In the genomic region with DNA sequence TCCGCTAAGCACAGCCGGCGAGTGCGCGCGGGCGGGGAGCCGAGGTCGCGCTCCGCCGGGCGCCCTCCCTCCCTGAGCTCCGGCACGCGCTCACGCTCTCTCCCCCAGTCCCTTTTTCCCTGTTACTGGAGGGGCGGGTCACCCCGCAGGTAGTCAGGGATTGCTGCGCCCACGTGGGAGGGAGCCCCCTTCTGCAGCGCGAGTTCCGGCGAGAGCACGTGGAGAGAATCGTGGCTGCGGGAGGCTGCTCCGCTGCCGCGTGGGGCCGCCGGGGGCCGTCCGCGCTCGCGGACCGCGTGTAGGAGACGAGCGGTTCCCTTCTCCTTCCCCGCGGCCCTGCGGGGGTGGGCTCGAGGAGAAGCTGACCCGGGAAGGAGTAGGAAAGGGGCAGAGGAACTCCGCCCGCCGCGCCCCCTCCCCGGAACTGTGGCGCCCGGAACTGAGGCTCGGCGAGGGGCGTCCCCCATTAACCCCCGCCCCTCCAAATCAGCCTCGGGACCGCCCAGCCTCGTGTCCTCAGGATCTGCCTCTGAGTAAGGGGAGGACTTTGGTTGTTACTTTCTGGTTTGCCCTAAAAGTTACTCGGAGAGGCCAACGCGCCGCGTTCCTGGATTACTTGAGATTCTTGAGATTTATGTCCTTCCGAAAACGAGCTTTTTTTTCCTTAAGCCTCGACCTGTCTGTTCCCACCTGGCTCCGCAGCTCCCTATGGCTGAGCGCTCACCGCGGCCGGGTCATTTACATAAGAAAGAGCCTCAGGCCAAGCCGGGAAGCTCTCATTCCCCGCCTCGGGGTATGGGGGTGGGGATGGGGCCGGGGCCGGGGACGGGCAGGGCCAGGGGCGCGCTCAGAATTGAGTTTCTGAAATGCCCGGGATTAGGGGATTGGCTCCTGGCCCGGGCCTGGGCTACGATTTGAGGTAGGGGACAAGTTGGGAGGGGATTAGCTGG, we compare ENCODE assay signal across 1 cellular context.
TF ChIP-seq lines count a peak whose summit lies in the region.

No MANE protein-coding gene starts in this region.

TF ChIP-seq in K562, 482 proteins besides CTCF, POLR2A, EP300 and RAD21 (continued from another document and continues in another):
- TF ChIP-seq ZFP91 (CRISPR knock-in tag; IDR thresholded peaks at IDR 0.05) = 0 out of 2 replicates have a peak, but pooled peaks have one; percentile 54
- TF ChIP-seq BHLHE40 (IDR thresholded peaks at IDR 0.05; ENCODE audit: low read length) = peak; percentile 26; the same call in 1 of the 2 replicates
- TF ChIP-seq SIRT6 (IDR thresholded peaks at IDR 0.05; ENCODE audit: low read depth, low read length) = no peak
- no peak for TF ChIP-seq RBM34 (IDR thresholded peaks at IDR 0.05; ENCODE audit: borderline replicate concordance, insufficient read depth, low read length)
- TF ChIP-seq ZBTB11 (CRISPR knock-in tag; IDR thresholded peaks at IDR 0.05) = no peak
- peak; percentile 97 for TF ChIP-seq MYC (IDR thresholded peaks at IDR 0.05; ENCODE audit: low read depth, low read length)
- TF ChIP-seq MYC (CRISPR knock-in tag; IDR thresholded peaks at IDR 0.05; ENCODE audit: borderline replicate concordance, low read depth) = peak; percentile 95
- TF ChIP-seq, protein P1, sequence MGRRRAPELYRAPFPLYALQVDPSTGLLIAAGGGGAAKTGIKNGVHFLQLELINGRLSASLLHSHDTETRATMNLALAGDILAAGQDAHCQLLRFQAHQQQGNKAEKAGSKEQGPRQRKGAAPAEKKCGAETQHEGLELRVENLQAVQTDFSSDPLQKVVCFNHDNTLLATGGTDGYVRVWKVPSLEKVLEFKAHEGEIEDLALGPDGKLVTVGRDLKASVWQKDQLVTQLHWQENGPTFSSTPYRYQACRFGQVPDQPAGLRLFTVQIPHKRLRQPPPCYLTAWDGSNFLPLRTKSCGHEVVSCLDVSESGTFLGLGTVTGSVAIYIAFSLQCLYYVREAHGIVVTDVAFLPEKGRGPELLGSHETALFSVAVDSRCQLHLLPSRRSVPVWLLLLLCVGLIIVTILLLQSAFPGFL (CRISPR knock-in tag; IDR thresholded peaks at IDR 0.05) = no peak
- no peak for TF ChIP-seq ATF1 (CRISPR knock-in tag; IDR thresholded peaks at IDR 0.05)
- TF ChIP-seq ATF1 (tag; IDR thresholded peaks at IDR 0.05) = no peak
- TF ChIP-seq MBD1 (CRISPR knock-in tag; IDR thresholded peaks at IDR 0.05) = no peak
- TF ChIP-seq TAF15 (IDR thresholded peaks at IDR 0.05; ENCODE audit: low read depth, low read length) = no peak
- TF ChIP-seq LCOR (CRISPR knock-in tag; IDR thresholded peaks at IDR 0.05) = peak; percentile 19; the same call in 1 of the 2 replicates
- TF ChIP-seq GTF3C2 (IDR thresholded peaks at IDR 0.05; ENCODE audit: borderline replicate concordance, extremely low read depth, insufficient read length) = no peak
- no peak for TF ChIP-seq TCF7 (IDR thresholded peaks at IDR 0.05; ENCODE audit: borderline replicate concordance)
- peak; percentile 20; the same call in 1 of the 2 replicates for TF ChIP-seq CEBPG (CRISPR knock-in tag; IDR thresholded peaks at IDR 0.05)
- TF ChIP-seq CEBPG (tag; conservative IDR thresholded peaks at IDR 0.05 in 1 of 2, IDR thresholded peaks at IDR 0.05 in 1 of 2) = no peak
- TF ChIP-seq CBX1 (IDR thresholded peaks at IDR 0.05; ENCODE audit: low read depth) = no peak
- TF ChIP-seq PRPF4 (IDR thresholded peaks at IDR 0.05; ENCODE audit: insufficient read depth, low read depth, low read length, poor library complexity, severe bottlenecking) = no peak
- TF ChIP-seq GMEB1 (CRISPR knock-in tag; IDR thresholded peaks at IDR 0.05) = no peak
- TF ChIP-seq, protein P2, sequence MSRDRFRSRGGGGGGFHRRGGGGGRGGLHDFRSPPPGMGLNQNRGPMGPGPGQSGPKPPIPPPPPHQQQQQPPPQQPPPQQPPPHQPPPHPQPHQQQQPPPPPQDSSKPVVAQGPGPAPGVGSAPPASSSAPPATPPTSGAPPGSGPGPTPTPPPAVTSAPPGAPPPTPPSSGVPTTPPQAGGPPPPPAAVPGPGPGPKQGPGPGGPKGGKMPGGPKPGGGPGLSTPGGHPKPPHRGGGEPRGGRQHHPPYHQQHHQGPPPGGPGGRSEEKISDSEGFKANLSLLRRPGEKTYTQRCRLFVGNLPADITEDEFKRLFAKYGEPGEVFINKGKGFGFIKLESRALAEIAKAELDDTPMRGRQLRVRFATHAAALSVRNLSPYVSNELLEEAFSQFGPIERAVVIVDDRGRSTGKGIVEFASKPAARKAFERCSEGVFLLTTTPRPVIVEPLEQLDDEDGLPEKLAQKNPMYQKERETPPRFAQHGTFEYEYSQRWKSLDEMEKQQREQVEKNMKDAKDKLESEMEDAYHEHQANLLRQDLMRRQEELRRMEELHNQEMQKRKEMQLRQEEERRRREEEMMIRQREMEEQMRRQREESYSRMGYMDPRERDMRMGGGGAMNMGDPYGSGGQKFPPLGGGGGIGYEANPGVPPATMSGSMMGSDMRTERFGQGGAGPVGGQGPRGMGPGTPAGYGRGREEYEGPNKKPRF (IDR thresholded peaks at IDR 0.05; ENCODE audit: low read depth, low read length) = no peak
- no peak for TF ChIP-seq ZNF165 (CRISPR knock-in tag; IDR thresholded peaks at IDR 0.05; ENCODE audit: borderline replicate concordance)
- TF ChIP-seq WHSC1 (IDR thresholded peaks at IDR 0.05; ENCODE audit: low read length) = no peak
- TF ChIP-seq E2F5 (CRISPR knock-in tag; IDR thresholded peaks at IDR 0.05) = peak; percentile 92; the same call in 1 of the 2 replicates
- TF ChIP-seq SREBF2 (CRISPR knock-in tag; IDR thresholded peaks at IDR 0.05) = no peak
- TF ChIP-seq TOE1 (IDR thresholded peaks at IDR 0.05; ENCODE audit: borderline replicate concordance) = 0 out of 2 replicates have a peak, but pooled peaks have one; percentile 26
- TF ChIP-seq TOE1 (CRISPR knock-in tag; IDR thresholded peaks at IDR 0.05; ENCODE audit: borderline replicate concordance, low read depth) = no peak
- peak; percentile 65; the same call in 1 of the 2 replicates for TF ChIP-seq E2F4 (CRISPR knock-in tag; IDR thresholded peaks at IDR 0.05; ENCODE audit: low read depth)
- 0 out of 2 replicates have a peak, but pooled peaks have one; percentile 7 for TF ChIP-seq BCOR (IDR thresholded peaks at IDR 0.05)
- TF ChIP-seq JUND (IDR thresholded peaks at IDR 0.05; ENCODE audit: borderline replicate concordance, low read depth, low read length) = 0 out of 2 replicates have a peak, but pooled peaks have one; percentile 13
- no peak for TF ChIP-seq JUND (tag; IDR thresholded peaks at IDR 0.05; ENCODE audit: borderline replicate concordance, low read depth, low read length)
- TF ChIP-seq CREBBP (IDR thresholded peaks at IDR 0.05; ENCODE audit: low read depth, low read length) = no peak
- no peak for TF ChIP-seq POLR2AphosphoS2 (IDR thresholded peaks at IDR 0.05; ENCODE audit: low read length)
- TF ChIP-seq GABPA (tag; conservative IDR thresholded peaks at IDR 0.05; ENCODE audit: low read depth) = peak; percentile 48
- TF ChIP-seq GABPB1 (CRISPR knock-in tag; IDR thresholded peaks at IDR 0.05) = 0 out of 2 replicates have a peak, but pooled peaks have one; percentile 15
- peak; percentile 64 for TF ChIP-seq EGR1 (conservative IDR thresholded peaks at IDR 0.05)
- no peak for TF ChIP-seq SMAD2 (IDR thresholded peaks at IDR 0.05; ENCODE audit: low read depth, low read length)
